Comparison of ENCODE assay signal across 20 cellular contexts in genomic region chr16:85975421-85976100, GRCh38.
DNase-seq lines count a peak whose midpoint lies in the region; ATAC-seq and TF ChIP-seq lines count a peak whose summit lies in the region.
"Had no signal": no experiment of that assay in that cellular context is flagged by ENCODE, and none has a peak within 500 bp of the region (broad histone marks: within the 10 kb centered on the region; RNA-seq: fewer than 3 reads in every experiment).

No MANE protein-coding gene starts in this region.

- H3K36me3 ChIP-seq in liver (ENCODE audit: control insufficient read depth in 4 of 4, insufficient read depth in 3 of 4, low read depth in 1 of 4, low read length in 3 of 4) = no peaks in the 10 kb centered on the region
- no peaks in the 10 kb centered on the region for H3K36me3 ChIP-seq in transverse colon
- no peaks in the 10 kb centered on the region for H3K36me3 ChIP-seq in naive thymus-derived CD4-positive, alpha-beta T cell (ENCODE audit: control insufficient read depth in 2 of 3, insufficient read depth in 3 of 3, low read length in 3 of 3)

- TF ChIP-seq EP300 in transverse colon (IDR thresholded peaks at IDR 0.05; ENCODE audit: low read depth) = no peak

- no peak overlapping the region for H3K9ac ChIP-seq in liver (ENCODE audit: low read depth in 1 of 2, low read length in 2 of 2)

- H3K4me1 Mint-ChIP-seq in naive thymus-derived CD4-positive, alpha-beta T cell = peaks cover 0 to 13% (median 0%) of the 10 kb centered on the region in 7 donors
- H3K4me1 Mint-ChIP-seq: activated T-helper 17 cell treated with anti-CD3 and anti-CD28 coated beads, Interleukin-2, amount 50 U/mL, for 72 hours; central memory CD8-positive, alpha-beta T cell had no signal

- no peaks in the 10 kb centered on the region for H3K27me3 ChIP-seq in liver (ENCODE audit: control insufficient read depth in 4 of 4, insufficient read depth in 4 of 4, low read length in 3 of 4)
- no peaks in the 10 kb centered on the region for H3K27me3 ChIP-seq in transverse colon
- H3K27me3 ChIP-seq in naive thymus-derived CD4-positive, alpha-beta T cell (ENCODE audit: control insufficient read depth in 2 of 2, insufficient read depth in 2 of 2, low read length in 2 of 2) = no peaks in the 10 kb centered on the region

- H3K27ac Mint-ChIP-seq in naive thymus-derived CD4-positive, alpha-beta T cell = no peak overlapping the region
- H3K27ac Mint-ChIP-seq: activated naive CD4-positive, alpha-beta T cell treated with anti-CD3 and anti-CD28 coated beads, Interleukin-2, amount 50 U/mL, for 72 hours; activated T-helper 17 cell treated with anti-CD3 and anti-CD28 coated beads, Interleukin-2, amount 50 U/mL, for 72 hours; CD8-positive, alpha-beta memory T cell; HFFc6; memory B cell; nephron progenitor cell had no signal

- H3K9me3 ChIP-seq in liver (ENCODE audit: control insufficient read depth in 4 of 4, low read length in 3 of 4) (no peaks in the 10 kb centered on the region), transverse colon (no peaks in the 10 kb centered on the region)
- H3K9me3 ChIP-seq in naive thymus-derived CD4-positive, alpha-beta T cell (ENCODE audit: control insufficient read depth in 2 of 3, low read length in 3 of 3) = no peaks in the 10 kb centered on the region

- peaks cover 0 to 5% (median 3%) of the 10 kb centered on the region in 5 donors for H3K27me3 Mint-ChIP-seq in naive thymus-derived CD4-positive, alpha-beta T cell

- TF ChIP-seq CTCF in VCaP (conservative IDR thresholded peaks at IDR 0.05) = no peak
- no peak for TF ChIP-seq CTCF in liver (IDR thresholded peaks at IDR 0.05; ENCODE audit: low read depth, low read length, missing input control)
- TF ChIP-seq CTCF in transverse colon (IDR thresholded peaks at IDR 0.05) = no peak

- POLR2A ChIA-PET in naive thymus-derived CD4-positive, alpha-beta T cell (lab: Charles Lee) = no interaction called here

- peak in 1 of 2 donors; percentile 47 for TF ChIP-seq RAD21 in liver (IDR thresholded peaks at IDR 0.05)

- H3K36me3 Mint-ChIP-seq in naive thymus-derived CD4-positive, alpha-beta T cell = peaks cover 0 to 2% (median 0%) of the 10 kb centered on the region in 5 donors
- H3K36me3 Mint-ChIP-seq: activated naive CD4-positive, alpha-beta T cell treated with anti-CD3 and anti-CD28 coated beads, Interleukin-2, amount 50 U/mL, for 72 hours; CD8-positive, alpha-beta memory T cell; memory B cell had no signal

- in situ Hi-C loops in transverse colon (cut with MboI; ENCODE audit: low pct_ligation_motif_present in 1 of 4, low pct_unique_long_range_greater_than_20kb in 1 of 4, low sequenced_read_pairs in 3 of 4) = no loop called here

- DNase-seq in LoVo (ENCODE audit: low spot score) (peak; percentile 19), transverse colon (peak; percentile 65), NCI-H1048 (lab: John Stamatoyannopoulos, UW) (no peak)
- no peak for DNase-seq in naive thymus-derived CD4-positive, alpha-beta T cell
- DNase-seq: AML-193; CD8-positive, alpha-beta memory T cell; DMS79 treated with DMSO at 0.1 percent for 48 hours; foreskin melanocyte; HFFc6; NCI-H2081 treated with DMSO at 0.1 percent for 48 hours; NCI-H446; nephron progenitor cell had no signal

- peak; percentile 43 for TF ChIP-seq POLR2A in transverse colon (IDR thresholded peaks at IDR 0.05)

- H3K4me1 ChIP-seq in liver (ENCODE audit: control insufficient read depth in 4 of 4, insufficient read depth in 4 of 4, low read length in 3 of 4) (peaks cover 8 to 21% (median 15%) of the 10 kb centered on the region in 4 donors), transverse colon (peaks cover 6 to 49% (median 22%) of the 10 kb centered on the region in 4 donors)
- no peaks in the 10 kb centered on the region for H3K4me1 ChIP-seq in naive thymus-derived CD4-positive, alpha-beta T cell (ENCODE audit: control insufficient read depth in 2 of 2, insufficient read depth in 2 of 2, low read length in 2 of 2)

- 36% methylated on average over 10 of the region's 10 CpGs for WGBS in liver
- 45 to 51% methylated on average over 2 to 10 of the region's 10 CpGs for WGBS in transverse colon (ENCODE audit: low coverage in 1 of 2), 2 donors

- CTCF ChIA-PET in naive thymus-derived CD4-positive, alpha-beta T cell (lab: Charles Lee) = interaction anchor here (0.6 kb wide), 1 partner anchor 9 kb away, joined by 5 read pairs; no protein-coding TSS in a partner anchor

- H3K4me3 ChIP-seq in liver (ENCODE audit: low read depth in 1 of 3, low read length in 3 of 3) (no peak overlapping the region), transverse colon (no peak overlapping the region)
- no peak overlapping the region for H3K4me3 ChIP-seq in naive thymus-derived CD4-positive, alpha-beta T cell (ENCODE audit: low read length)
- H3K4me3 ChIP-seq: GM12878 had no signal

- peaks cover 0 to 7% (median 0%) of the 10 kb centered on the region in 11 donors for H3K9me3 Mint-ChIP-seq in naive thymus-derived CD4-positive, alpha-beta T cell
- H3K9me3 Mint-ChIP-seq: activated T-helper 17 cell treated with anti-CD3 and anti-CD28 coated beads, Interleukin-2, amount 50 U/mL, for 72 hours; CD8-positive, alpha-beta memory T cell; central memory CD8-positive, alpha-beta T cell; memory B cell had no signal

- peak overlapping the region; percentile 51; the same call in 1 of the 2 replicates for H3K27ac ChIP-seq in VCaP
- peak overlapping the region; percentile 42 to 43 for H3K27ac ChIP-seq in liver (ENCODE audit: low read depth in 1 of 2, low read length in 2 of 2)
- peak overlapping the region; percentile 75 to 86 (median 81) for H3K27ac ChIP-seq in transverse colon
- no peak overlapping the region for H3K27ac ChIP-seq in naive thymus-derived CD4-positive, alpha-beta T cell (ENCODE audit: low read depth, low read length)

- intact Hi-C loops in transverse colon (cut with DNase I; ENCODE audit: low total_unique reads) = no loop called here
- intact Hi-C loops in naive thymus-derived CD4-positive, alpha-beta T cell (cut with micrococcal nuclease) = no loop called here

- H3K4me3 Mint-ChIP-seq in naive thymus-derived CD4-positive, alpha-beta T cell = no peak overlapping the region
- H3K4me3 Mint-ChIP-seq: activated T-helper 17 cell treated with anti-CD3 and anti-CD28 coated beads, Interleukin-2, amount 50 U/mL, for 72 hours; CD8-positive, alpha-beta memory T cell; central memory CD8-positive, alpha-beta T cell; HFFc6; memory B cell; nephron progenitor cell had no signal

- no peak for ATAC-seq in naive thymus-derived CD4-positive, alpha-beta T cell
- ATAC-seq in HG02798 (IDR thresholded peaks at IDR 0.05; ENCODE audit: poor library complexity, unreplicated experiment) = no peak
- ATAC-seq: activated naive CD4-positive, alpha-beta T cell treated with anti-CD3 and anti-CD28 coated beads, Interleukin-2, amount 50 U/mL, for 72 hours; activated T-helper 17 cell treated with anti-CD3 and anti-CD28 coated beads, Interleukin-2, amount 50 U/mL, for 72 hours; GM12878 had no signal

TF ChIP-seq in liver, 16 proteins besides CTCF, POLR2A, EP300 and RAD21:
- TF ChIP-seq FOXA1 (IDR thresholded peaks at IDR 0.05) = peak; percentile 11
- no peak for TF ChIP-seq ZBTB33 (IDR thresholded peaks at IDR 0.05)
- no peak for TF ChIP-seq GABPA (IDR thresholded peaks at IDR 0.05 in 1 of 2, conservative IDR thresholded peaks at IDR 0.05 in 1 of 2)
- TF ChIP-seq HNF4G (IDR thresholded peaks at IDR 0.05) = peak; percentile 19
- peak; percentile 74 to 82 for TF ChIP-seq HNF4A (conservative IDR thresholded peaks at IDR 0.05)
- TF ChIP-seq MAX (IDR thresholded peaks at IDR 0.05) = no peak
- TF ChIP-seq SP1 (IDR thresholded peaks at IDR 0.05) = peak; percentile 87
- TF ChIP-seq YY1 (IDR thresholded peaks at IDR 0.05) = peak; percentile 49
- no peak for TF ChIP-seq FOXA2 (IDR thresholded peaks at IDR 0.05)
- TF ChIP-seq RXRA (IDR thresholded peaks at IDR 0.05) = peak; percentile 48 to 61

Comparison
In these comparisons a context has a peak if more than half of its experiments do, and no peak if none do; other contexts are left out.
1. DNase-seq: peak in LoVo (single experiment) and transverse colon (single experiment); none in naive thymus-derived CD4-positive, alpha-beta T cell (0 of 9) and NCI-H1048 (single experiment).